In genomic region chr9:106861585-106862114, GRCh38 we compare ENCODE assay signal across 9 cellular contexts. TPM values are rescaled to one million over a fixed set of nuclear protein-coding genes. Genes with fewer than 3 reads are reported as not detected.
DNase-seq lines count a peak whose midpoint lies in the region; ATAC-seq and TF ChIP-seq lines count a peak whose summit lies in the region.
"Had no signal": no experiment of that assay in that cellular context is flagged by ENCODE, and none has a peak within 500 bp of the region (broad histone marks: within the 10 kb centered on the region; RNA-seq: fewer than 3 reads in every experiment).

No MANE protein-coding gene starts in this region.

- H3K9me3 Mint-ChIP-seq in activated T-cell treated with anti-CD3 and anti-CD28 coated beads, Interleukin-2, amount 50 U/mL, for 72 hours: peaks cover 0 to 2% of the 10 kb centered on the region in 2 donors
- H3K9me3 Mint-ChIP-seq in activated T-cell treated with anti-CD3 and anti-CD28 coated beads, Interleukin-2, amount 50 U/mL, for 4 hours: no peaks in the 10 kb centered on the region

- peak; percentile 10 for TF ChIP-seq CTCF in choroid plexus epithelial cell (conservative IDR thresholded peaks at IDR 0.05; ENCODE audit: low read depth, low read length)
- TF ChIP-seq CTCF in transverse colon (IDR thresholded peaks at IDR 0.05): no peak

- H3K9me3 ChIP-seq in transverse colon: no peaks in the 10 kb centered on the region

- H3K27ac ChIP-seq in transverse colon: peak overlapping the region; percentile 83 to 91 (median 87)

- ATAC-seq in activated T-cell treated with anti-CD3 and anti-CD28 coated beads, Interleukin-2, amount 50 U/mL, for 72 hours (replicated peaks in 1 of 2): no peak
- no peak for ATAC-seq in activated T-cell treated with anti-CD3 and anti-CD28 coated beads, Interleukin-2, amount 50 U/mL, for 4 hours
- no peak for ATAC-seq in GM19463 (IDR thresholded peaks at IDR 0.05; ENCODE audit: unreplicated experiment)

- TF ChIP-seq EP300 in transverse colon (IDR thresholded peaks at IDR 0.05; ENCODE audit: low read depth): no peak

- peaks cover 89% of the 10 kb centered on the region for H3K27me3 Mint-ChIP-seq in activated T-cell treated with anti-CD3 and anti-CD28 coated beads, Interleukin-2, amount 50 U/mL, for 72 hours (ENCODE audit: low read depth)
- peaks cover 69% of the 10 kb centered on the region for H3K27me3 Mint-ChIP-seq in activated T-cell treated with anti-CD3 and anti-CD28 coated beads, Interleukin-2, amount 50 U/mL, for 4 hours (ENCODE audit: low read depth)

- H3K4me3 Mint-ChIP-seq in activated T-cell treated with anti-CD3 and anti-CD28 coated beads, Interleukin-2, amount 50 U/mL, for 72 hours: peak overlapping the region; percentile 52 to 86
- H3K4me3 Mint-ChIP-seq in activated T-cell treated with anti-CD3 and anti-CD28 coated beads, Interleukin-2, amount 50 U/mL, for 4 hours: no peak overlapping the region

- TF ChIP-seq POLR2A in transverse colon (IDR thresholded peaks at IDR 0.05): no peak

- H3K4me1 Mint-ChIP-seq in activated T-cell treated with anti-CD3 and anti-CD28 coated beads, Interleukin-2, amount 50 U/mL, for 72 hours (ENCODE audit: low read depth): peaks cover 43% of the 10 kb centered on the region
- peaks cover 12% of the 10 kb centered on the region for H3K4me1 Mint-ChIP-seq in activated T-cell treated with anti-CD3 and anti-CD28 coated beads, Interleukin-2, amount 50 U/mL, for 4 hours (ENCODE audit: low read depth)

- no peaks in the 10 kb centered on the region for H3K36me3 ChIP-seq in transverse colon

- H3K27me3 ChIP-seq in transverse colon: peaks cover 12% of the 10 kb centered on the region

- no peak for DNase-seq in activated T-cell treated with anti-CD3 and anti-CD28 coated beads, Interleukin-2, amount 50 U/mL, for 72 hours
- DNase-seq in activated T-cell treated with anti-CD3 and anti-CD28 coated beads, Interleukin-2, amount 50 U/mL, for 4 hours: no peak
- DNase-seq in choroid plexus epithelial cell (ENCODE audit: low read depth): no peak
- peak; percentile 44 for DNase-seq in midbrain (lab: John Stamatoyannopoulos, UW)
- no peak for DNase-seq in transverse colon
- no peak for DNase-seq in NCI-H526 (lab: John Stamatoyannopoulos, UW)
- DNase-seq in DMS 273 (lab: John Stamatoyannopoulos, UW; ENCODE audit: unreplicated experiment): no peak
- DNase-seq: stimulated activated CD4-positive, alpha-beta T cell treated with anti-CD3 and anti-CD28 coated beads, Interleukin-15, amount 100 ng/mL, for 24 hours had no signal

- in situ Hi-C loops in transverse colon (cut with MboI; ENCODE audit: low pct_ligation_motif_present in 1 of 4, low pct_unique_long_range_greater_than_20kb in 1 of 4, low sequenced_read_pairs in 3 of 4): loop anchor here in 1 of 4 donors (25.0 kb wide), 1 partner anchor 301 kb away; no protein-coding TSS in a partner anchor

- peaks cover 5 to 16% of the 10 kb centered on the region in 2 donors for H3K36me3 Mint-ChIP-seq in activated T-cell treated with anti-CD3 and anti-CD28 coated beads, Interleukin-2, amount 50 U/mL, for 72 hours (ENCODE audit: insufficient read depth in 2 of 2)
- no peaks in the 10 kb centered on the region for H3K36me3 Mint-ChIP-seq in activated T-cell treated with anti-CD3 and anti-CD28 coated beads, Interleukin-2, amount 50 U/mL, for 4 hours (ENCODE audit: insufficient read depth)

- WGBS in transverse colon (ENCODE audit: low coverage in 1 of 2), 2 donors: 2 to 3% methylated on average over 15 of the region's 15 CpGs

- peaks cover 0 to 37% (median 5%) of the 10 kb centered on the region in 4 donors for H3K4me1 ChIP-seq in transverse colon

- peak overlapping the region; percentile 74 for H3K4me3 ChIP-seq in choroid plexus epithelial cell (ENCODE audit: low read depth, low read length)
- peak overlapping the region; percentile 65 to 90 (median 80) for H3K4me3 ChIP-seq in transverse colon

- no peak overlapping the region for H3K27ac Mint-ChIP-seq in activated T-cell treated with anti-CD3 and anti-CD28 coated beads, Interleukin-2, amount 50 U/mL, for 72 hours

- intact Hi-C loops in transverse colon (cut with DNase I; ENCODE audit: low total_unique reads): loop anchor here (10.0 kb wide), 1 partner anchor 157 kb away; no protein-coding TSS in a partner anchor

RNA-seq across cellular contexts. Expression of gene ZNF462, which starts 1.3 kb away (rescaled TPM):
- under 1 TPM; 0.36 to 0.76 TPM for total RNA-seq in activated T-cell treated with anti-CD3 and anti-CD28 coated beads, Interleukin-2, amount 50 U/mL, for 72 hours
- under 1 TPM; 0.19 to 0.34 (median 0.25) TPM for total RNA-seq in activated T-cell treated with anti-CD3 and anti-CD28 coated beads, Interleukin-2, amount 50 U/mL, for 4 hours
- 10 to 100 TPM; 17.5 to 28.7 (median 22.9) TPM for total RNA-seq in transverse colon

Comparison
In these comparisons a context has a peak if more than half of its experiments do, and no peak if none do; other contexts are left out.
1. RNA of gene ZNF462, which starts 1.3 kb away (total RNA-seq): 17.5 to 28.7 TPM in transverse colon; 0.36 to 0.76 TPM in activated T-cell treated with anti-CD3 and anti-CD28 coated beads, Interleukin-2, amount 50 U/mL, for 72 hours and 0.19 to 0.34 TPM in activated T-cell treated with anti-CD3 and anti-CD28 coated beads, Interleukin-2, amount 50 U/mL, for 4 hours; every median in the first group is over 10 times any median in the second.